Comparison of ENCODE assay signal across 31 cellular contexts in the genomic region with DNA sequence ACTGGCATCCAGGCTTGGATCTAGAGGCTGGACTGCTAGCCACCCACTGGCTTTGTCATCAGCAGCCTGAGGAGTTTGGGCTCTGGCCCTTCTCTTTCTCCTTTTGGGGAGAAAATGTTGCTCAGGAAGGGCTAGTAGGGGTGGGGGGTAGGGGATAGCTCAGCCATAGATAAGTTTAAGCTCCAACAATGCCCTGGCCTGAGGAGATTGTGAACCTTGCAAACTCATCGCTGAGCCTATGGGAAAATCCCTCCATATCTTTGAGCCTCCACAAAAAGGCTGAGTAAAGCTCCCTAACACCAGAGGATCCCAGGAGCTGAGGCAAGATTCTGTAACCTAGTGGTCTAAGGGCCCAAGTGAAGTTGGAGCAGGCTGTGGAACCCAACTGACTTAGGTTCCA.
"Had no signal": no experiment of that assay in that cellular context is flagged by ENCODE, and none has a peak within 500 bp of the region (broad histone marks: within the 10 kb centered on the region; RNA-seq: fewer than 3 reads in every experiment).

No MANE protein-coding gene starts in this region.

- H3K27ac ChIP-seq: left lung, lower lobe of right lung, parathyroid adenoma, psoas muscle, right atrium auricular region, right lobe of liver, stomach, suprapubic skin, thoracic aorta, tibial artery, upper lobe of right lung had no signal

- H3K9me3 Mint-ChIP-seq: immature natural killer cell; naive thymus-derived CD8-positive, alpha-beta T cell; neural crest cell; stimulated activated naive B cell treated with anti-CD40 and anti-IgM and Interleukin-4, amounts not matched to agents 10 μg/mL and 1 μg/mL and 100 μg/mL, for 72 hours had no signal

- DNase-seq: hypothalamus; immature natural killer cell; kidney; left colon; left lung; lower lobe of right lung; mammary epithelial cell; mesenchymal stem cell; naive thymus-derived CD8-positive, alpha-beta T cell; nucleus accumbens; psoas muscle; stimulated activated CD4-positive, alpha-beta T cell treated with anti-CD3 and anti-CD28 coated beads, Interleukin-1b, Interleukin-23, amount 100 ng/mL, for 48 hours; stimulated activated CD4-positive, alpha-beta T cell treated with anti-CD3 and anti-CD28 coated beads, Interleukin-2, amount 100 ng/mL, for 48 hours; stimulated activated CD4-positive, alpha-beta T cell treated with anti-CD3 and anti-CD28 coated beads, Interleukin-4, amount 100 ng/mL, for 4 hours; stimulated activated CD8-positive, alpha-beta memory T cell treated with anti-CD3 and anti-CD28 coated beads, Interleukin-4, amount 100 ng/mL, for 48 hours; stimulated activated naive B cell treated with anti-CD40 and anti-IgM and Interleukin-4, amounts not matched to agents 10 μg/mL and 1 μg/mL and 100 μg/mL, for 72 hours; stimulated activated naive CD8-positive, alpha-beta T cell treated with anti-CD3 and anti-CD28 coated beads, Interleukin-15, Interleukin-2, amounts not matched to agents 100 U/mL and 50 U/mL, for 24 hours; stomach; tibial artery; trophoblast cell; upper lobe of right lung had no signal

- H3K27ac Mint-ChIP-seq: nephron had no signal

- H3K4me3 Mint-ChIP-seq: immature natural killer cell; naive thymus-derived CD8-positive, alpha-beta T cell; nephron; neural crest cell; stimulated activated naive B cell treated with anti-CD40 and anti-IgM and Interleukin-4, amounts not matched to agents 10 μg/mL and 1 μg/mL and 100 μg/mL, for 72 hours had no signal

- ATAC-seq: left colon; left lung; lower lobe of right lung; naive thymus-derived CD8-positive, alpha-beta T cell; psoas muscle; right lobe of liver; stimulated activated naive B cell treated with anti-CD40 and anti-IgM and Interleukin-4, amounts not matched to agents 10 μg/mL and 1 μg/mL and 100 μg/mL, for 72 hours; stimulated activated naive CD8-positive, alpha-beta T cell treated with anti-CD3 and anti-CD28 coated beads, Interleukin-15, Interleukin-2, amounts not matched to agents 100 U/mL and 50 U/mL, for 24 hours; upper lobe of right lung had no signal

- H3K27me3 Mint-ChIP-seq: naive thymus-derived CD8-positive, alpha-beta T cell; stimulated activated naive B cell treated with anti-CD40 and anti-IgM and Interleukin-4, amounts not matched to agents 10 μg/mL and 1 μg/mL and 100 μg/mL, for 72 hours had no signal

- H3K4me1 ChIP-seq: parathyroid adenoma, psoas muscle, right lobe of liver, upper lobe of right lung had no signal

- H3K36me3 ChIP-seq: right atrium auricular region, right lobe of liver, upper lobe of right lung had no signal

- H3K4me2 ChIP-seq: smooth muscle cell had no signal

- H3K4me3 ChIP-seq: left lung, lower lobe of right lung, psoas muscle, right atrium auricular region, right lobe of liver, smooth muscle cell, stomach, suprapubic skin, thoracic aorta, tibial artery, upper lobe of right lung had no signal

- H3K9ac ChIP-seq: parathyroid adenoma had no signal

- H2AFZ ChIP-seq: parathyroid adenoma had no signal

- H3K27me3 ChIP-seq: left lung, right atrium auricular region, right lobe of liver, stomach, suprapubic skin, tibial artery, upper lobe of right lung had no signal

- H3K9me3 ChIP-seq: left lung, lower lobe of right lung, psoas muscle, right atrium auricular region, right lobe of liver, stomach, suprapubic skin, thoracic aorta, tibial artery, upper lobe of right lung had no signal

- FAIRE-seq: islet of Langerhans, kidney, urothelium cell line had no signal
